ENCODE assay signal across 10 cellular contexts in the genomic region with DNA sequence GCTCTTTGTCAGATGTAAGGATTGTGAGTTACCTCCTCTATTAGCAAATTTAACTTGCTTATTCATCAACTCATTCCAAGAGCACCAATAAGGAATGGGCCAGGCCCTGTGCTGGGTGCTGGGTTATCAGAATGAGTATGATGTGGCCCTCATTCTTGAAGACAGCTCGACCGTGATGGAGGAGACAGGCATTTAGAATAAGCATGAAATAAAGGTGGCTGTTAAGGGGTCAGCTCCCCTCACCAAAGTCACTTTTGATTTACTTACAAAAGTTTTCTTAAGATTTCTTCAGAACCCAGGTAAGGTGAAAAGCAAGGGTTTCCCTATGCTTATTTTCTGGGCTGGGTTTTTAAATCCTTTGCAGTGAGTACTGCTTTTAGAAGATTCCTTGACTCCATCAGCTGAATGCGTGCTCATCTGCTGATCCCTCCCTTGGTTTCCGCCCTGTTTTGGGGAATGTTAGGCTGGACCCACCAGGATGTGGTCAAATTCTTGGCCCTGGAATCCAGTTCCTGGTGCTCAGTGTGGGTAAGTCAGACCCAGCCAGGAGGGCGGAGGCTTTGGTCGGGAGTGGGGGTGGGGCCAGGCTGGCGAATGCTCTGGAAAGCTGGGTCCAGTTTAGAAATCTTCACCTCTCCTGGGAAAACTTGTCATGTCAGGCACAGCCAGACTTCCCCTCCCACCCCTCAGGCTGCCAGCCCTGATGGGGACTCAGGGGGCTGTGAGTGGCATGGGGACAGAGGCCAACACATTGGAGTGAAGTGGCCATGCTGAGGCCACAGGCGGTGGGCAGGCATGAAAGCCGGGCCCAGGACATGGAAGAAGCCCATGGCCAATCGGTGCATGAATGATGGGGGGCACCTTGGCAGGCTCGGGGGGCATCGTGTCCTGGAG. TPM values are rescaled to one million over a fixed set of nuclear protein-coding genes. Genes with fewer than 3 reads are reported as not detected.
DNase-seq lines count a peak whose midpoint lies in the region; ATAC-seq and TF ChIP-seq lines count a peak whose summit lies in the region.
"Had no signal": no experiment of that assay in that cellular context is flagged by ENCODE, and none has a peak within 500 bp of the region (broad histone marks: within the 10 kb centered on the region; RNA-seq: fewer than 3 reads in every experiment).

No MANE protein-coding gene starts in this region.

- peaks cover 7% of the 10 kb centered on the region for H3K4me1 Mint-ChIP-seq in type B pancreatic cell (ENCODE audit: unreplicated experiment)
- peaks cover 7% of the 10 kb centered on the region for H3K4me1 Mint-ChIP-seq in activated CD4-positive, alpha-beta memory T cell treated with anti-CD3 and anti-CD28 coated beads for 36 hours (ENCODE audit: low read depth)

- H3K4me1 ChIP-seq in thyroid gland, result no peaks in the 10 kb centered on the region

- no peak for TF ChIP-seq POLR2A in thyroid gland (IDR thresholded peaks at IDR 0.05)

- intact Hi-C loops in thyroid gland (cut with DNase I), result no loop called here
- intact Hi-C loops in activated CD4-positive, alpha-beta memory T cell treated with anti-CD3 and anti-CD28 coated beads for 36 hours (cut with micrococcal nuclease), result no loop called here

- TF ChIP-seq CTCF in type B pancreatic cell (conservative IDR thresholded peaks at IDR 0.05) (no peak), thyroid gland (IDR thresholded peaks at IDR 0.05) (no peak)

- H3K9me3 ChIP-seq in thyroid gland, result no peaks in the 10 kb centered on the region

- no peaks in the 10 kb centered on the region for H3K36me3 Mint-ChIP-seq in type B pancreatic cell
- H3K36me3 Mint-ChIP-seq in activated CD4-positive, alpha-beta memory T cell treated with anti-CD3 and anti-CD28 coated beads for 36 hours, result peaks cover 3% of the 10 kb centered on the region

- no peaks in the 10 kb centered on the region for H3K36me3 ChIP-seq in thyroid gland

- 84 to 87% methylated on average over 11 to 12 of the region's 12 CpGs for WGBS in thyroid gland, 2 donors

- no peak overlapping the region for H3K27ac Mint-ChIP-seq in type B pancreatic cell
- H3K27ac Mint-ChIP-seq in activated CD4-positive, alpha-beta memory T cell treated with anti-CD3 and anti-CD28 coated beads for 36 hours, result no peak overlapping the region

- H3K27me3 Mint-ChIP-seq in type B pancreatic cell, result no peaks in the 10 kb centered on the region
- no peaks in the 10 kb centered on the region for H3K27me3 Mint-ChIP-seq in activated CD4-positive, alpha-beta memory T cell treated with anti-CD3 and anti-CD28 coated beads for 36 hours

- DNase-seq in HPDE6-E6E7 (ENCODE audit: extremely low spot score) (peak; percentile 90), amniotic stem cell (lab: John Stamatoyannopoulos, UW) (peak; percentile 87), hepatic stellate cell (ENCODE audit: low spot score) (peak; percentile 96), type B pancreatic cell (ENCODE audit: extremely low spot score, unreplicated experiment) (peak; percentile 63), thyroid gland (no peak)
- no peak for DNase-seq in activated CD4-positive, alpha-beta memory T cell treated with anti-CD3 and anti-CD28 coated beads for 36 hours
- DNase-seq: NCI-H1694, substantia nigra had no signal

- H3K9me3 Mint-ChIP-seq in type B pancreatic cell, result no peaks in the 10 kb centered on the region
- peaks cover 17% of the 10 kb centered on the region for H3K9me3 Mint-ChIP-seq in activated CD4-positive, alpha-beta memory T cell treated with anti-CD3 and anti-CD28 coated beads for 36 hours

- H3K4me3 Mint-ChIP-seq in type B pancreatic cell, result no peak overlapping the region
- H3K4me3 Mint-ChIP-seq in activated CD4-positive, alpha-beta memory T cell treated with anti-CD3 and anti-CD28 coated beads for 36 hours, result no peak overlapping the region

- ATAC-seq in HG02970 (IDR thresholded peaks at IDR 0.05; ENCODE audit: low FRiP score, unreplicated experiment), result no peak

- POLR2A ChIA-PET in activated CD4-positive, alpha-beta memory T cell treated with anti-CD3 and anti-CD28 coated beads for 36 hours (lab: Charles Lee), result no interaction called here

- no peak overlapping the region for H3K27ac ChIP-seq in thyroid gland

- H3K27me3 ChIP-seq in thyroid gland, result no peaks in the 10 kb centered on the region

- H3K4me3 ChIP-seq in thyroid gland (replicated peaks in 1 of 3), result no peak overlapping the region

- CTCF ChIA-PET in activated CD4-positive, alpha-beta memory T cell treated with anti-CD3 and anti-CD28 coated beads for 36 hours (lab: Charles Lee), result interaction anchor here (1.1 kb wide), 1 partner anchor 64 kb away, joined by 3 read pairs; no protein-coding TSS in a partner anchor

RNA-seq across cellular contexts. Expression of a gene that starts 15.0 kb away (rescaled TPM):
- total RNA-seq in type B pancreatic cell (ENCODE audit: low replicate concordance), result 21.2 and 35.5 TPM in 2 replicates
- not detected for total RNA-seq in thyroid gland
- not detected for total RNA-seq in activated CD4-positive, alpha-beta memory T cell treated with anti-CD3 and anti-CD28 coated beads for 36 hours

RNA-seq across cellular contexts. Expression of a gene that starts 59.0 kb away (rescaled TPM):
- total RNA-seq in type B pancreatic cell (ENCODE audit: low replicate concordance) (not detected in 2 replicates), thyroid gland (not detected)
- not detected for total RNA-seq in activated CD4-positive, alpha-beta memory T cell treated with anti-CD3 and anti-CD28 coated beads for 36 hours
- total RNA-seq: dermis microvascular lymphatic vessel endothelial cell had no signal

Comparison
In these comparisons a context has a peak if more than half of its experiments do, and no peak if none do; other contexts are left out.
1. DNase-seq: peak in HPDE6-E6E7 (single experiment), amniotic stem cell (single experiment), hepatic stellate cell (single experiment) and type B pancreatic cell (single experiment); none in thyroid gland (0 of 2) and activated CD4-positive, alpha-beta memory T cell treated with anti-CD3 and anti-CD28 coated beads for 36 hours (single experiment).
2. RNA of a gene that starts 15.0 kb away (total RNA-seq): 21.2 to 35.5 TPM in type B pancreatic cell; not detected in thyroid gland and not detected in activated CD4-positive, alpha-beta memory T cell treated with anti-CD3 and anti-CD28 coated beads for 36 hours; every median in the first group is over 10 times any median in the second.